In genomic region chr11:111941963-111942362, GRCh38 we compare ENCODE assay signal across 11 cellular contexts. TPM values are rescaled to one million over a fixed set of nuclear protein-coding genes. Genes with fewer than 3 reads are reported as not detected.
DNase-seq lines count a peak whose midpoint lies in the region; ATAC-seq, FAIRE-seq and TF ChIP-seq lines count a peak whose summit lies in the region.
"Had no signal": no experiment of that assay in that cellular context is flagged by ENCODE, and none has a peak within 500 bp of the region (broad histone marks: within the 10 kb centered on the region; RNA-seq: fewer than 3 reads in every experiment).

No MANE protein-coding gene starts in this region.

- peak; percentile 41 for ATAC-seq in mucosa of descending colon
- ATAC-seq in pancreas: no peak
- ATAC-seq in GM19035 (IDR thresholded peaks at IDR 0.05; ENCODE audit: unreplicated experiment): no peak

- peaks cover 19% of the 10 kb centered on the region for H3K79me2 ChIP-seq in ACC112 (ENCODE audit: control insufficient read depth, insufficient read depth, low read length, unreplicated experiment)

- WGBS in pancreas, 2 donors: 66 to 71% methylated on average over 5 of the region's 5 CpGs

- TF ChIP-seq CTCF in mucosa of descending colon (IDR thresholded peaks at IDR 0.05): no peak
- TF ChIP-seq CTCF in pancreas (IDR thresholded peaks at IDR 0.05): no peak

- no peaks in the 10 kb centered on the region for H3K27me3 ChIP-seq in ACC112 (ENCODE audit: insufficient read depth, low read length)
- no peaks in the 10 kb centered on the region for H3K27me3 ChIP-seq in pancreas

- peak overlapping the region; percentile 36 for H2AFZ ChIP-seq in ACC112 (ENCODE audit: low read length, unreplicated experiment)

- intact Hi-C loops in mucosa of descending colon (cut with DNase I, micrococcal nuclease): no loop called here
- intact Hi-C loops in pancreas (cut with DNase I): no loop called here

- peak overlapping the region; percentile 98 for H3K27ac ChIP-seq in ACC112 (ENCODE audit: low read depth, low read length)
- no peak overlapping the region for H3K27ac ChIP-seq in pancreas

- H3K9me3 ChIP-seq in mucosa of descending colon (no peaks in the 10 kb centered on the region), pancreas (no peaks in the 10 kb centered on the region)

- H3K4me3 ChIP-seq in ACC112 (ENCODE audit: low read depth, low read length): peak overlapping the region; percentile 15; the same call in 1 of the 2 replicates
- no peak overlapping the region for H3K4me3 ChIP-seq in mucosa of descending colon
- no peak overlapping the region for H3K4me3 ChIP-seq in pancreas

- H3K4me1 ChIP-seq in ACC112 (ENCODE audit: control insufficient read depth, insufficient read depth, low read length, unreplicated experiment) (peaks cover 68% of the 10 kb centered on the region), mucosa of descending colon (ENCODE audit: low read depth) (peaks cover 5% of the 10 kb centered on the region), pancreas (no peaks in the 10 kb centered on the region)

- H3K36me3 ChIP-seq in ACC112 (ENCODE audit: insufficient read depth, low read length) (no peaks in the 10 kb centered on the region), mucosa of descending colon (ENCODE audit: low read depth) (no peaks in the 10 kb centered on the region), pancreas (no peaks in the 10 kb centered on the region)

- no peak for FAIRE-seq in pancreas (lab: Jason Lieb, UNC)

- DNase-seq in NCI-H2081 treated with DMSO at 0.1 percent for 48 hours (lab: John Stamatoyannopoulos, UW) (peak; percentile 34), cerebellum (ENCODE audit: low spot score) (peak; percentile 90), mucosa of descending colon (no peak), NCI-H187 (lab: John Stamatoyannopoulos, UW) (no peak), NCI-H187 treated with DMSO at 0.1 percent for 48 hours (lab: John Stamatoyannopoulos, UW) (no peak), pancreas (no peak)
- DNase-seq: AML-193, foreskin melanocyte had no signal

RNA-seq across cellular contexts. Expression of gene DIXDC1, which starts 4.8 kb away (rescaled TPM):
- total RNA-seq in cerebellum (45.7 TPM), mucosa of descending colon (10 to 100 TPM; 11.1 to 61.8 (median 11.7) TPM), pancreas (10 to 100 TPM in 1 of 6 donors, 1 to 10 TPM in 5; 3.8 to 11.3 (median 5.9) TPM)
- polyA plus RNA-seq in pancreas: 1 to 10 TPM; 3.1 to 4.2 TPM

RNA-seq across cellular contexts. Expression of gene C11orf52, which starts 23.2 kb away (rescaled TPM):
- total RNA-seq in cerebellum: not detected
- 10 to 100 TPM in 1 of 3 donors, 1 to 10 TPM in 2; 3.2 to 12.8 (median 7.7) TPM for total RNA-seq in mucosa of descending colon
- total RNA-seq in pancreas: 10 to 100 TPM in 4 of 6 donors, 1 to 10 TPM in 2; 9.3 to 18.5 (median 11.7) TPM
- polyA plus RNA-seq in pancreas: 10 to 100 TPM; 19.4 to 23.3 TPM
- total RNA-seq: lung microvascular endothelial cell had no signal

RNA-seq across cellular contexts. Expression of gene HSPB2, which starts 29.4 kb away (rescaled TPM):
- total RNA-seq in cerebellum: 0.27 TPM
- total RNA-seq in mucosa of descending colon: 1 to 10 TPM in 2 of 3 donors, not detected in 1; 1.4 to 4.8 TPM
- total RNA-seq in pancreas: under 1 TPM in 5 of 6 donors, not detected in 1; 0.32 to 0.86 (median 0.61) TPM
- polyA plus RNA-seq in pancreas: 1 to 10 TPM in 1 of 2 donors, under 1 TPM in 1; 0.85 to 1.5 TPM
- total RNA-seq: lung microvascular endothelial cell had no signal

RNA-seq across cellular contexts. Expression of gene CRYAB, which starts 30.4 kb away (rescaled TPM):
- total RNA-seq in cerebellum (6.0 TPM), mucosa of descending colon (100 to 1,000 TPM in 1 of 3 donors, 10 to 100 TPM in 2; 13.8 to 331 (median 30.7) TPM), pancreas (10 to 100 TPM in 4 of 6 donors, 1 to 10 TPM in 2; 7.2 to 66.6 (median 16.3) TPM)
- polyA plus RNA-seq in pancreas: 10 to 100 TPM; 36.1 to 81.8 TPM

Comparison
In these comparisons a context has a peak if more than half of its experiments do, and no peak if none do; other contexts are left out.
1. DNase-seq: peak in NCI-H2081 treated with DMSO at 0.1 percent for 48 hours (single experiment) and cerebellum (single experiment); none in mucosa of descending colon (0 of 3), NCI-H187 (0 of 2), NCI-H187 treated with DMSO at 0.1 percent for 48 hours (single experiment) and pancreas (0 of 6).